In the genomic region with DNA sequence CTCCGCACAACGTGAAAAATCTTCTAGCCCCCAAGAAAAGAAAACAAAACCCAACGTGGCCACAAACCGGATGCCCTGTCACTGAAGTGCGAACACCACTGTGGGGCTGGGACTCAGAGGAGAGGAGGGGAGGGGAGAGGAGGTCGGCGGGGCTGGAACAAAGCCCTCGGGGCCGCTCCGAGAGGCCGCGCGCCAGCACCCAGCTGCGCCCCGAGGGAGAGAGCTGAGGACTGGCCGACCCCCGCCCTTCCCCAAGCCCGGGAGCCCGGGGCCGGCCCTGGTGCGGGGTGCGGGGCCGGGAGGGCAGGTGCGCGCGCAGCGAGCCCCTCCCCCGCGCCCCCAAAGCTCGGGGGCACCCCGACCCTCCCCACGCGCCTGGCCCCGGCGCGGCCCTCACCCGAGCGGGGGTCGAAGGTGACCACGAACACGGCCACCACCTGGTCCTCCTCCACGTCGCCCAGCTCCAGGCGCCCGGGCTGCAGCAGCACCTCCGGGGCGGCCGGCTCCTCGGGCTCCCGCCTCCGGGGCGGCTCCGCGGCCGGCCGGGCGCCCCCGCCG, we compare ENCODE assay signal across 8 cellular contexts. TPM values are rescaled to one million over a fixed set of nuclear protein-coding genes. Genes with fewer than 3 reads are reported as not detected.
DNase-seq lines count a peak whose midpoint lies in the region; FAIRE-seq and TF ChIP-seq lines count a peak whose summit lies in the region.

No MANE protein-coding gene starts in this region.

- peaks cover 13% of the 10 kb centered on the region for H3K27me3 Mint-ChIP-seq in activated CD4-positive, alpha-beta T cell treated with anti-CD3 and anti-CD28 coated beads, Interleukin-2, amount 10 ng/mL, durations not matched to agents 24 days and 14 days

- no peaks in the 10 kb centered on the region for H3K27me3 ChIP-seq in MG63

- intact Hi-C loops in activated CD4-positive, alpha-beta T cell treated with anti-CD3 and anti-CD28 coated beads, Interleukin-2, amount 10 ng/mL, durations not matched to agents 24 days and 14 days (cut with micrococcal nuclease), result loop anchor here (1.0 to 2.0 kb wide), 2 partner anchors 23 to 37 kb away; a partner anchor contains a TSS

- H3K27ac Mint-ChIP-seq in activated CD4-positive, alpha-beta T cell treated with anti-CD3 and anti-CD28 coated beads, Interleukin-2, amount 10 ng/mL, durations not matched to agents 24 days and 14 days, result peak overlapping the region; percentile 77

- DNase-seq in GM12891 (ENCODE audit: insufficient read length, low spot score) (peak; percentile 70), H4 (ENCODE audit: low spot score) (peak; percentile 24), MG63 (peak; percentile 15), dermis blood vessel endothelial cell (peak; percentile 58), medulla oblongata (ENCODE audit: extremely low spot score) (peak; percentile 64), NCI-H128 (lab: John Stamatoyannopoulos, UW; ENCODE audit: unreplicated experiment) (no peak)
- peak; percentile 92 for DNase-seq in activated CD4-positive, alpha-beta T cell treated with anti-CD3 and anti-CD28 coated beads, Interleukin-2, amount 10 ng/mL, durations not matched to agents 24 days and 14 days
- DNase-seq in stimulated activated CD8-positive, alpha-beta memory T cell treated with anti-CD3 and anti-CD28 coated beads, Interleukin-15, amount 100 ng/mL, for 24 hours (ENCODE audit: low read depth), result peak; percentile 29

- H3K4me3 ChIP-seq in MG63, result peak overlapping the region; percentile 51

- TF ChIP-seq POLR2A in GM12891 (IDR thresholded peaks at IDR 0.05; ENCODE audit: low read depth, low read length), result peak; percentile 45; the same call in 1 of the 2 replicates

- H3K4me1 Mint-ChIP-seq in activated CD4-positive, alpha-beta T cell treated with anti-CD3 and anti-CD28 coated beads, Interleukin-2, amount 10 ng/mL, durations not matched to agents 24 days and 14 days, result peaks cover 42% of the 10 kb centered on the region

- peak overlapping the region; percentile 83 for H3K4me3 Mint-ChIP-seq in activated CD4-positive, alpha-beta T cell treated with anti-CD3 and anti-CD28 coated beads, Interleukin-2, amount 10 ng/mL, durations not matched to agents 24 days and 14 days

- H3K9me3 ChIP-seq in MG63, result no peaks in the 10 kb centered on the region

- peak; percentile 89 for FAIRE-seq in GM12891 (lab: Jason Lieb, UNC)

- H3K36me3 Mint-ChIP-seq in activated CD4-positive, alpha-beta T cell treated with anti-CD3 and anti-CD28 coated beads, Interleukin-2, amount 10 ng/mL, durations not matched to agents 24 days and 14 days (ENCODE audit: low read depth), result peaks cover 8% of the 10 kb centered on the region

- no peaks in the 10 kb centered on the region for H3K9me3 Mint-ChIP-seq in activated CD4-positive, alpha-beta T cell treated with anti-CD3 and anti-CD28 coated beads, Interleukin-2, amount 10 ng/mL, durations not matched to agents 24 days and 14 days

- H3K36me3 ChIP-seq in MG63, result no peaks in the 10 kb centered on the region

TF ChIP-seq in GM12891, 5 proteins besides CTCF, POLR2A, EP300 and RAD21:
- TF ChIP-seq POU2F2 (IDR thresholded peaks at IDR 0.05; ENCODE audit: low read depth, low read length) (no peak), TAF1 (IDR thresholded peaks at IDR 0.05; ENCODE audit: low read depth, low read length) (peak; percentile 35; the same call in 1 of the 2 replicates)

RNA-seq across cellular contexts. Expression of a gene that starts 0.4 kb away (rescaled TPM):
- 18.2 TPM for polyA plus RNA-seq in GM12891 (2012; ENCODE audit: low read depth, missing spikeins)
- total RNA-seq in H4 (2014; rRNA removed; shearing (Covaris generic)), result 6.1 and 7.8 TPM in 2 replicates
- 1.3 and 2.1 TPM in 2 replicates for total RNA-seq in MG63 (2014; rRNA removed; shearing (Covaris generic); ENCODE audit: low replicate concordance)
- 33.3 and 35.1 TPM in 2 replicates for total RNA-seq in activated CD4-positive, alpha-beta T cell treated with anti-CD3 and anti-CD28 coated beads, Interleukin-2, amount 10 ng/mL, durations not matched to agents 24 days and 14 days
- total RNA-seq in dermis blood vessel endothelial cell, result 65.4 and 76.9 TPM in 2 replicates

RNA-seq across cellular contexts. Expression of a gene that starts 6.6 kb away (rescaled TPM):
- 0.05 TPM for polyA plus RNA-seq in GM12891 (2012; ENCODE audit: low read depth, missing spikeins)
- total RNA-seq in H4 (2014; rRNA removed; shearing (Covaris generic)), result not detected in 2 replicates
- not detected in 2 replicates for total RNA-seq in MG63 (2014; rRNA removed; shearing (Covaris generic); ENCODE audit: low replicate concordance)
- not detected in 2 replicates for total RNA-seq in activated CD4-positive, alpha-beta T cell treated with anti-CD3 and anti-CD28 coated beads, Interleukin-2, amount 10 ng/mL, durations not matched to agents 24 days and 14 days
- not detected in 2 replicates for total RNA-seq in dermis blood vessel endothelial cell

RNA-seq across cellular contexts. Expression of a gene that starts 36.6 kb away (rescaled TPM):
- 295 TPM for polyA plus RNA-seq in GM12891 (2012; ENCODE audit: low read depth, missing spikeins)
- total RNA-seq in H4 (2014; rRNA removed; shearing (Covaris generic)), result 516 and 551 TPM in 2 replicates
- 135 and 212 TPM in 2 replicates for total RNA-seq in MG63 (2014; rRNA removed; shearing (Covaris generic); ENCODE audit: low replicate concordance)
- total RNA-seq in activated CD4-positive, alpha-beta T cell treated with anti-CD3 and anti-CD28 coated beads, Interleukin-2, amount 10 ng/mL, durations not matched to agents 24 days and 14 days, result 264 and 266 TPM in 2 replicates
- 152 and 197 TPM in 2 replicates for total RNA-seq in dermis blood vessel endothelial cell
